Comparison of ENCODE assay signal across 1 cellular context in the genomic region with DNA sequence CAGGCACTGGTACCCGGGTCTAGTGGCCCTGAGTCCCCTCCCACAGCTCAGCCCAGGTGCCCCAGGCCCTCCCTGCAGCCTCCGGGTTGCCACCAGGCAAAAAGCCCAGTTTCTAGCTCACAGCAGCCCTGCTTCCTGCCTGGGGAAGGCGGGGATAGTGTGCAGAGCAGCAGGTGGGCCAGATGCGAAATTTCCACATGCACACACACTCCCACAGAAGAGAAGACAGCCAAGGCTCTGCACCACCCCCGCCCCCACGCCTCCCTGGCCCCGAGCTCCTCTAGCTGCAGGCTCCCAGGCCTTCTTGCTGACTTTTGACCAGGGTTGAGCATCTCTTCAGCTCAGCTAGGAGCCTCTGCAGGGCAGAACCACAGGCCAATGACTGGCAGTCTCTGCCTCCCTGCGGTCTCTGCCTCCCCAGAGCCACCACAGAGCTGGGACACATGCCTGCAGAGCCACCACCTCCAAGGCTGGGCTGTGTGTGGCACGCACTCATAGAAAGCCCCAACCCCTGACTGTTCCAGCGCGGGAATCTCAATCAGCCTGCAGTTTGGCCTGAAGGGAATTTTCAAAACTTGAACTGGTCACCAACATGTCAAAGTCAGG.
TF ChIP-seq lines count a peak whose summit lies in the region.

No MANE protein-coding gene starts in this region.

TF ChIP-seq in IMR-90, 13 proteins besides CTCF, POLR2A, EP300 and RAD21 (continued from another document):
- no peak for TF ChIP-seq MAFK (IDR thresholded peaks at IDR 0.05; ENCODE audit: low read depth, low read length)
- no peak for TF ChIP-seq CHD1 (IDR thresholded peaks at IDR 0.05; ENCODE audit: low read depth, low read length)
- no peak for TF ChIP-seq CEBPB (IDR thresholded peaks at IDR 0.05; ENCODE audit: low read depth, low read length)
- TF ChIP-seq MAZ (IDR thresholded peaks at IDR 0.05; ENCODE audit: borderline replicate concordance, low read depth, low read length), result no peak
- TF ChIP-seq, protein P1, sequence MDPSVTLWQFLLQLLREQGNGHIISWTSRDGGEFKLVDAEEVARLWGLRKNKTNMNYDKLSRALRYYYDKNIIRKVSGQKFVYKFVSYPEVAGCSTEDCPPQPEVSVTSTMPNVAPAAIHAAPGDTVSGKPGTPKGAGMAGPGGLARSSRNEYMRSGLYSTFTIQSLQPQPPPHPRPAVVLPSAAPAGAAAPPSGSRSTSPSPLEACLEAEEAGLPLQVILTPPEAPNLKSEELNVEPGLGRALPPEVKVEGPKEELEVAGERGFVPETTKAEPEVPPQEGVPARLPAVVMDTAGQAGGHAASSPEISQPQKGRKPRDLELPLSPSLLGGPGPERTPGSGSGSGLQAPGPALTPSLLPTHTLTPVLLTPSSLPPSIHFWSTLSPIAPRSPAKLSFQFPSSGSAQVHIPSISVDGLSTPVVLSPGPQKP (IDR thresholded peaks at IDR 0.05; ENCODE audit: borderline replicate concordance, low read depth, low read length), result no peak
- no peak for TF ChIP-seq MXI1 (IDR thresholded peaks at IDR 0.05; ENCODE audit: borderline replicate concordance, low read depth, low read length)
- no peak for TF ChIP-seq SMC3 (IDR thresholded peaks at IDR 0.05; ENCODE audit: low read depth, low read length)
- no peak for TF ChIP-seq BHLHE40 (IDR thresholded peaks at IDR 0.05; ENCODE audit: low read depth, low read length)
- TF ChIP-seq FOS (IDR thresholded peaks at IDR 0.05; ENCODE audit: low read depth, low read length), result no peak
